8 cellular contexts compared by ENCODE assay signal in the genomic region with DNA sequence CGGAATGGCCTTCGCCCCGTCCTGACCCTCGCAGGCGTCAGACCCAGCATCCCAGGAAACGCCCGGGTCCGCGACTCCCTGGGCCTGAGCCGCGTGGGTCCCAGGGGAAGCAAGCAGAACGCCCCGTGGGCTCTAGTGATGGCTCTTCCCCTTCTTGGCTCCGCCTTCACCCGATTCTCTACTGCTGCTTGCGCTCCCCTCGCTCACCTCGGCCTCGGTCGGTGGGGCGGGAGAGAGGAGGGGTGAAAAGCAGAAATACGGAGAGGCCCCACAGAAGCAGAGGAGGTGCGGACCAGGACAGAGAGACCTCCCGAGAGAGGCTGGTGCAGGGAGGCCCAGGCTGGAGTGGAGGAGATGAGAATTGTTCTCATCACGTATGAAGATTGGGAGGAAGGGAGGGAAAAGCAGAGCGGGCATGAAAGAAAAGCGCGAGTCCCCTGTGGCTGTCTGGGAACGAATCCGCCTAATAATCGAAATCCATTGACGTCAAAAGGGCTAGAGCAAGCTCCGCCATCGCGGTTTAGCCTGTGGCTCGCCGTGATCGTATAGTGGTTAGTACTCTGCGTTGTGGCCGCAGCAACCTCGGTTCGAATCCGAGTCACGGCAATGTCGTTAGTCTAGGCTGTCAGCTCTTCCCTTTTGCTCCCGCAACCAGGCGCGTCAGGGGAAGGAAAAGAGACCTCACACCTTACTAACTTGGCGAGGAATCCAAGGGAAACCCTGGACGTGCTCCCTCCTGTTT.
DNase-seq lines count a peak whose midpoint lies in the region; ATAC-seq, FAIRE-seq and TF ChIP-seq lines count a peak whose summit lies in the region.
"Not testable (repeated sequence)": the region's sequence is repeated elsewhere in the genome, so short reads cannot be mapped to it uniquely, and the experiment has no call there.

No MANE protein-coding gene starts in this region.

- H4K8ac ChIP-seq in H9 (replicated peaks; ENCODE audit: insufficient read length, low read depth, low read length), result not testable (repeated sequence)

- not testable (repeated sequence) for H3K27ac Mint-ChIP-seq in H9; neural crest cell (ENCODE audit: unreplicated experiment)
- H3K27ac Mint-ChIP-seq in activated CD4-positive, alpha-beta T cell treated with anti-CD3 and anti-CD28 coated beads, Interleukin-2, amount 10 ng/mL, durations not matched to agents 24 days and 14 days, result peak overlapping the region; percentile 83

- not testable (repeated sequence) for H3K27me3 Mint-ChIP-seq in H9 (ENCODE audit: low read depth)
- H3K27me3 Mint-ChIP-seq in activated CD4-positive, alpha-beta T cell treated with anti-CD3 and anti-CD28 coated beads, Interleukin-2, amount 10 ng/mL, durations not matched to agents 24 days and 14 days, result peaks cover 29% of the 10 kb centered on the region
- H3K27me3 Mint-ChIP-seq in neural crest cell (ENCODE audit: low read depth), result peaks cover 14% of the 10 kb centered on the region

- not testable (repeated sequence) for H3K79me2 ChIP-seq in H9 (ENCODE audit: insufficient read depth, low read length); hepatocyte

- DNase-seq in GM12891 (ENCODE audit: insufficient read length, low spot score); H9; activated CD4-positive, alpha-beta T cell treated with anti-CD3 and anti-CD28 coated beads, Interleukin-2, amount 10 ng/mL, durations not matched to agents 24 days and 14 days; colonic mucosa; hepatocyte (ENCODE audit: low spot score); neural crest cell (ENCODE audit: low read depth, low spot score); tibial artery: not testable (repeated sequence)

- H2BK15ac ChIP-seq in H9 (ENCODE audit: low read depth, low read length), result not testable (repeated sequence)

- not testable (repeated sequence) for H2BK120ac ChIP-seq in H9 (ENCODE audit: low read depth, low read length, poor library complexity, severe bottlenecking)

- not testable (repeated sequence) for H3K18ac ChIP-seq in H9 (ENCODE audit: insufficient read length, low read depth, low read length)

- peak overlapping the region; percentile 73 to 82 for H3K4me3 Mint-ChIP-seq in H9
- H3K4me3 Mint-ChIP-seq in activated CD4-positive, alpha-beta T cell treated with anti-CD3 and anti-CD28 coated beads, Interleukin-2, amount 10 ng/mL, durations not matched to agents 24 days and 14 days, result peak overlapping the region; percentile 86
- H3K4me3 Mint-ChIP-seq in neural crest cell, result peak overlapping the region; percentile 87

- peak; percentile 69 for ATAC-seq in HG03520 (IDR thresholded peaks at IDR 0.05; ENCODE audit: unreplicated experiment)

- not testable (repeated sequence) for H3K9ac ChIP-seq in H9 (ENCODE audit: extremely low read depth, insufficient read length, low read length)
- peak overlapping the region in 1 of 2 donors; percentile 35 for H3K9ac ChIP-seq in colonic mucosa (ENCODE audit: low read depth in 2 of 2, low read length in 2 of 2)

- not testable (repeated sequence) for H3K4me1 ChIP-seq in H9 (ENCODE audit: insufficient read depth, low read length); colonic mucosa; tibial artery
- H3K4me1 ChIP-seq in hepatocyte (ENCODE audit: insufficient read depth), result peaks cover 10% of the 10 kb centered on the region

- intact Hi-C loops in activated CD4-positive, alpha-beta T cell treated with anti-CD3 and anti-CD28 coated beads, Interleukin-2, amount 10 ng/mL, durations not matched to agents 24 days and 14 days (cut with micrococcal nuclease); colonic mucosa (cut with DNase I); tibial artery (cut with DNase I; ENCODE audit: low total_unique reads): not testable (repeated sequence)

- H3K23ac ChIP-seq in H9 (ENCODE audit: insufficient read length, low read depth, low read length), result not testable (repeated sequence)

- not testable (repeated sequence) for H3K9me3 ChIP-seq in H9 (ENCODE audit: control insufficient read depth, low read depth, low read length); colonic mucosa; hepatocyte (ENCODE audit: low read depth); tibial artery

- no CpG with 5 or more reads among the region's 50 CpGs for WGBS in H9 (ENCODE audit: extremely low coverage, insufficient read length, low lambda C conversion rate)
- no CpG with 5 or more reads among the region's 50 CpGs for WGBS in hepatocyte (ENCODE audit: low lambda C conversion rate, missing lambda C conversion rate)

- H3K4me3 ChIP-seq in colonic mucosa (peak overlapping the region; percentile 20), tibial artery (peak overlapping the region; percentile 43 to 49)
- H3K4me3 ChIP-seq in hepatocyte, result not testable (repeated sequence)

- not testable (repeated sequence) for H3K56ac ChIP-seq in H9 (ENCODE audit: insufficient read length, low read depth, low read length)

- not testable (repeated sequence) for H3K36me3 Mint-ChIP-seq in H9 (ENCODE audit: insufficient read depth in 1 of 3, low read depth in 3 of 3); activated CD4-positive, alpha-beta T cell treated with anti-CD3 and anti-CD28 coated beads, Interleukin-2, amount 10 ng/mL, durations not matched to agents 24 days and 14 days (ENCODE audit: low read depth); neural crest cell (ENCODE audit: low read depth)

- H2BK12ac ChIP-seq in H9 (ENCODE audit: insufficient read length, low read depth, low read length), result not testable (repeated sequence)

- H3K4me2 ChIP-seq in H9 (ENCODE audit: insufficient read depth, insufficient read length, low read length) (peak overlapping the region; percentile 70), hepatocyte (peak overlapping the region; percentile 70)

- TF ChIP-seq CTCF in H9 (conservative IDR thresholded peaks at IDR 0.05); colonic mucosa (IDR thresholded peaks at IDR 0.05); hepatocyte (IDR thresholded peaks at IDR 0.05; ENCODE audit: poor library complexity); neural crest cell (conservative IDR thresholded peaks at IDR 0.05); tibial artery (IDR thresholded peaks at IDR 0.05): not testable (repeated sequence)

- H3K9me3 Mint-ChIP-seq in H9; activated CD4-positive, alpha-beta T cell treated with anti-CD3 and anti-CD28 coated beads, Interleukin-2, amount 10 ng/mL, durations not matched to agents 24 days and 14 days; neural crest cell: not testable (repeated sequence)

- H2BK20ac ChIP-seq in H9 (ENCODE audit: low read depth, low read length, poor library complexity, severe bottlenecking), result not testable (repeated sequence)

- H3K9me2 ChIP-seq in hepatocyte (replicated peaks; ENCODE audit: insufficient read depth), result not testable (repeated sequence)

- H3K79me1 ChIP-seq in H9 (ENCODE audit: insufficient read depth, low read depth, low read length, poor library complexity, severe bottlenecking), result not testable (repeated sequence)

- peak; percentile 75 for FAIRE-seq in GM12891 (lab: Jason Lieb, UNC)

- H3K27ac ChIP-seq in H9 (ENCODE audit: insufficient read length, low read depth, low read length); colonic mucosa; hepatocyte; tibial artery: not testable (repeated sequence)

- H3K27me3 ChIP-seq in H9 (ENCODE audit: insufficient read depth, low read length); colonic mucosa; hepatocyte: not testable (repeated sequence)
- peaks cover 0 to 20% of the 10 kb centered on the region in 2 donors for H3K27me3 ChIP-seq in tibial artery

- H4K5ac ChIP-seq in H9 (ENCODE audit: insufficient read length, low read depth, low read length), result not testable (repeated sequence)

- not testable (repeated sequence) for TF ChIP-seq POLR2A in GM12891 (IDR thresholded peaks at IDR 0.05; ENCODE audit: low read depth, low read length)

- H3K14ac ChIP-seq in H9 (ENCODE audit: insufficient read depth, low read length), result not testable (repeated sequence)

- H3K4ac ChIP-seq in H9 (ENCODE audit: low read depth, low read length), result not testable (repeated sequence)

- H4K20me1 ChIP-seq in H9 (ENCODE audit: control insufficient read depth, insufficient read depth, insufficient read length); hepatocyte (ENCODE audit: insufficient read depth, poor library complexity, severe bottlenecking): not testable (repeated sequence)

- not testable (repeated sequence) for H2AFZ ChIP-seq in H9 (ENCODE audit: low read length); hepatocyte

- not testable (repeated sequence) for H3T11ph ChIP-seq in H9 (ENCODE audit: low read length)

- not testable (repeated sequence) for H4K91ac ChIP-seq in H9 (ENCODE audit: insufficient read length, low read depth, low read length)

- not testable (repeated sequence) for H3K23me2 ChIP-seq in H9 (ENCODE audit: insufficient read length, low read depth, low read length, poor library complexity, severe bottlenecking)

- not testable (repeated sequence) for H2AK5ac ChIP-seq in H9 (ENCODE audit: insufficient read length, low read length)

- peaks cover 15 to 28% of the 10 kb centered on the region in 2 experiments for H3K4me1 Mint-ChIP-seq in H9
- H3K4me1 Mint-ChIP-seq in activated CD4-positive, alpha-beta T cell treated with anti-CD3 and anti-CD28 coated beads, Interleukin-2, amount 10 ng/mL, durations not matched to agents 24 days and 14 days, result peaks cover 17% of the 10 kb centered on the region
- peaks cover 11% of the 10 kb centered on the region for H3K4me1 Mint-ChIP-seq in neural crest cell

- H3K36me3 ChIP-seq in colonic mucosa; hepatocyte (replicated peaks; ENCODE audit: insufficient read depth, low read depth); tibial artery: not testable (repeated sequence)

- not testable (repeated sequence) for H2BK5ac ChIP-seq in H9 (ENCODE audit: insufficient read length, low read length)
